17 cellular contexts compared by ENCODE assay signal in genomic region chr15:95684126-95684525, GRCh38.
"Had no signal": no experiment of that assay in that cellular context is flagged by ENCODE, and none has a peak within 500 bp of the region (broad histone marks: within the 10 kb centered on the region; RNA-seq: fewer than 3 reads in every experiment).

No MANE protein-coding gene starts in this region.

- H3K4me3 Mint-ChIP-seq: activated CD8-positive, alpha-beta T cell treated with anti-CD3 and anti-CD28 coated beads, Interleukin-2, amount 10 ng/mL, durations not matched to agents 7 days and 5 days; activated naive CD8-positive, alpha-beta T cell treated with anti-CD3 and anti-CD28 coated beads, Interleukin-2, amount 50 U/mL, for 24 hours; activated T-helper 1 cell treated with anti-CD3 and anti-CD28 coated beads, Interleukin-12 subunit alpha, Interleukin-12 subunit beta, Interleukin-2, Interleukin-4 antibody, amounts not matched to agents 30 ng/mL and 10 ng/mL and 1 ng/mL, durations not matched to agents 14 hours and 24 hours and 36 hours; natural killer cell; T-cell had no signal

- H3K27me3 ChIP-seq: stomach had no signal

- DNase-seq: activated CD4-positive, alpha-beta T cell treated with anti-CD3 and anti-CD28 coated beads for 48 hours; activated CD8-positive, alpha-beta memory T cell treated with anti-CD3 and anti-CD28 coated beads, Interleukin-2, amount 50 U/mL, for 48 hours; activated CD8-positive, alpha-beta T cell treated with anti-CD3 and anti-CD28 coated beads, Interleukin-2, amount 10 ng/mL, durations not matched to agents 7 days and 5 days; activated naive CD4-positive, alpha-beta T cell; activated naive CD8-positive, alpha-beta T cell treated with anti-CD3 and anti-CD28 coated beads, Interleukin-2, amount 50 U/mL, for 24 hours; central memory CD4-positive, alpha-beta T cell; cortex of kidney; effector memory CD4-positive, alpha-beta T cell; hypothalamus; lower lobe of right lung; natural killer cell; stimulated activated CD4-positive, alpha-beta T cell treated with anti-CD3 and anti-CD28 coated beads, Interleukin-4, amount 100 ng/mL, for 4 hours; stomach; T-cell had no signal

- H3K4me1 ChIP-seq: lower lobe of right lung, prostate gland had no signal

- H3K4me3 ChIP-seq: lower lobe of right lung, prostate gland, stomach, thoracic aorta had no signal

- H3K9me3 ChIP-seq: lower lobe of right lung, prostate gland, stomach, thoracic aorta had no signal

- H3K9me3 Mint-ChIP-seq: activated naive CD8-positive, alpha-beta T cell treated with anti-CD3 and anti-CD28 coated beads, Interleukin-2, amount 50 U/mL, for 24 hours; activated T-helper 1 cell treated with anti-CD3 and anti-CD28 coated beads, Interleukin-12 subunit alpha, Interleukin-12 subunit beta, Interleukin-2, Interleukin-4 antibody, amounts not matched to agents 30 ng/mL and 10 ng/mL and 1 ng/mL, durations not matched to agents 14 hours and 24 hours and 36 hours; natural killer cell; T-cell had no signal

- H3K4me1 Mint-ChIP-seq: activated naive CD8-positive, alpha-beta T cell treated with anti-CD3 and anti-CD28 coated beads, Interleukin-2, amount 50 U/mL, for 24 hours; natural killer cell; T-cell had no signal

- H3K27ac ChIP-seq: lower lobe of right lung, prostate gland, stomach, thoracic aorta had no signal

- H3K27ac Mint-ChIP-seq: activated CD8-positive, alpha-beta T cell treated with anti-CD3 and anti-CD28 coated beads, Interleukin-2, amount 10 ng/mL, durations not matched to agents 7 days and 5 days; activated naive CD8-positive, alpha-beta T cell treated with anti-CD3 and anti-CD28 coated beads, Interleukin-2, amount 50 U/mL, for 24 hours; activated T-helper 1 cell treated with anti-CD3 and anti-CD28 coated beads, Interleukin-12 subunit alpha, Interleukin-12 subunit beta, Interleukin-2, Interleukin-4 antibody, amounts not matched to agents 30 ng/mL and 10 ng/mL and 1 ng/mL, durations not matched to agents 14 hours and 24 hours and 36 hours; natural killer cell; T-cell had no signal

- H3K36me3 Mint-ChIP-seq: natural killer cell, T-cell had no signal

- H3K36me3 ChIP-seq: lower lobe of right lung, prostate gland, stomach, thoracic aorta had no signal

- ATAC-seq: activated CD8-positive, alpha-beta T cell treated with anti-CD3 and anti-CD28 coated beads, Interleukin-2, amount 10 ng/mL, durations not matched to agents 7 days and 5 days; activated naive CD8-positive, alpha-beta T cell treated with anti-CD3 and anti-CD28 coated beads, Interleukin-2, amount 50 U/mL, for 24 hours; natural killer cell; T-cell had no signal
